10 cellular contexts compared by ENCODE assay signal in the genomic region with DNA sequence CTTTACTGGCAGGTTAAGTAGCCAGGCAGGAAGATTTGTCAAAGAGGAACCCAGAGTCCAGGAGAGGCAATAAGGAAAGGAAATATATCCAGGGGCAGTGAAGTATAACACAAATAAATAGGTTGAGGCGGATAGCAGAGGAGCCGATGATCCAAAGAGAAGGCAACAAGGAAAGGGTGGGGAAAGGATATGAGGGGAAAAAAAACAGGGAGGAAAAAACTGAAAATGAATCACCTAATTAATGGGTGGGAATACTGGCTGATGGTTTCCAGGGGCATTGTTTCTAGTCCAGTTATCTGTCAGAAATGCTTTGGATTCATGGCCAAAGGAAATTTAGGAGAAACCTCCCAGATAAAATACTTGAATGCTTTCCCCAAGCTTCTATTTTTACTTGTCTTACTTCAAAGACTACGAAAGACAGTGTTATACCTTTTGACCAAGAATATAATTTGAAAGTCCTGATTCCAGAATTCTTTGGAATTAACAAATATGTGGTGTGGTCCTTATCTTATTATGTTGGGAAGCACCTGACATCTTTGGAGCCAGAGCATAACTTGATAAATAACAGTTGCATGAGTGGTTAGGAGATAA.
A peak's percentile ranks its signal among the peaks of the same experiment; 100 is the strongest.
DNase-seq lines count a peak whose midpoint lies in the region; ATAC-seq and TF ChIP-seq lines count a peak whose summit lies in the region.
"Had no signal": no experiment of that assay in that cellular context is flagged by ENCODE, and none has a peak within 500 bp of the region (broad histone marks: within the 10 kb centered on the region; RNA-seq: fewer than 3 reads in every experiment).

No MANE protein-coding gene starts in this region.

- TF ChIP-seq CTCF in colonic mucosa (IDR thresholded peaks at IDR 0.05) (no peak), mucosa of descending colon (IDR thresholded peaks at IDR 0.05) (no peak), upper lobe of left lung (IDR thresholded peaks at IDR 0.05) (no peak), OCI-LY7 (conservative IDR thresholded peaks at IDR 0.05; ENCODE audit: low read length) (no peak)

- H2AFZ ChIP-seq in OCI-LY7 (ENCODE audit: low read length), result no peak overlapping the region

- POLR2A ChIA-PET in OCI-LY7 (lab: Charles Lee), result interaction anchor here (0.6 to 1.0 kb wide), 2 partner anchors 12 to 178 kb away, joined by 4 read pairs; no protein-coding TSS in a partner anchor

- intact Hi-C loops in colonic mucosa (cut with DNase I) (no loop called here), mucosa of descending colon (cut with DNase I, micrococcal nuclease) (no loop called here), OCI-LY7 (cut with micrococcal nuclease; ENCODE audit: unreplicated experiment) (no loop called here)

- CTCF ChIA-PET in OCI-LY7 (lab: Charles Lee; ENCODE audit: unreplicated experiment), result interaction anchor here (0.6 kb wide), 1 partner anchor 13 kb away, joined by 3 read pairs; no protein-coding TSS in a partner anchor

- no peak for TF ChIP-seq POLR2A in upper lobe of left lung (IDR thresholded peaks at IDR 0.05)

- H3K4me2 ChIP-seq in OCI-LY7 (ENCODE audit: low read length), result no peak overlapping the region

- H3K9ac ChIP-seq in colonic mucosa (ENCODE audit: low read depth in 2 of 2, low read length in 2 of 2), result no peak overlapping the region

- DNase-seq in NCI-H82 (lab: John Stamatoyannopoulos, UW) (peak; percentile 34), NCI-H82 treated with DMSO at 0.1 percent for 48 hours (lab: John Stamatoyannopoulos, UW; ENCODE audit: unreplicated experiment) (no peak), colonic mucosa (no peak), mucosa of descending colon (no peak), upper lobe of left lung (no peak), OCI-LY7 (ENCODE audit: low spot score) (no peak)
- DNase-seq in stimulated activated CD4-positive, alpha-beta T cell treated with anti-CD3 and anti-CD28 coated beads, Interleukin-12 subunit alpha, Interleukin-12 subunit beta, amount 100 ng/mL, for 4 hours, result no peak
- DNase-seq: activated B cell treated with CpG ODN at 0.5 μM for 24 hours, NCI-H1105 treated with DMSO at 0.1 percent for 48 hours had no signal

- no peaks in the 10 kb centered on the region for H4K20me1 ChIP-seq in OCI-LY7 (ENCODE audit: insufficient read depth, low read length)

- no peak for TF ChIP-seq EP300 in upper lobe of left lung (IDR thresholded peaks at IDR 0.05)

- ATAC-seq in mucosa of descending colon (peak; percentile 66), upper lobe of left lung (ENCODE audit: low FRiP score in 2 of 2) (peak in 1 of 2 donors; percentile 44), GM19463 (IDR thresholded peaks at IDR 0.05; ENCODE audit: unreplicated experiment) (no peak)

- H3K36me3 ChIP-seq in colonic mucosa (no peaks in the 10 kb centered on the region), mucosa of descending colon (ENCODE audit: low read depth) (no peaks in the 10 kb centered on the region), upper lobe of left lung (no peaks in the 10 kb centered on the region), OCI-LY7 (ENCODE audit: insufficient read depth, low read length) (no peaks in the 10 kb centered on the region)

- no peaks in the 10 kb centered on the region for H3K4me1 ChIP-seq in colonic mucosa
- peaks cover 4% of the 10 kb centered on the region for H3K4me1 ChIP-seq in mucosa of descending colon (ENCODE audit: low read depth)
- peaks cover 6 to 50% (median 36%) of the 10 kb centered on the region in 4 donors for H3K4me1 ChIP-seq in upper lobe of left lung
- H3K4me1 ChIP-seq in OCI-LY7 (ENCODE audit: insufficient read depth, low read length, poor library complexity, severe bottlenecking), result peaks cover 6% of the 10 kb centered on the region

- H3K27me3 ChIP-seq in colonic mucosa, result no peaks in the 10 kb centered on the region
- no peaks in the 10 kb centered on the region for H3K27me3 ChIP-seq in upper lobe of left lung

- H3K9me3 ChIP-seq in colonic mucosa, result no peaks in the 10 kb centered on the region
- H3K9me3 ChIP-seq in mucosa of descending colon, result no peaks in the 10 kb centered on the region
- no peaks in the 10 kb centered on the region for H3K9me3 ChIP-seq in upper lobe of left lung
- H3K9me3 ChIP-seq in OCI-LY7 (ENCODE audit: low read length), result no peaks in the 10 kb centered on the region

- WGBS in upper lobe of left lung, 2 donors, result 58 to 63% methylated on average over 3 of the region's 3 CpGs

- H3K4me3 ChIP-seq in colonic mucosa (no peak overlapping the region), mucosa of descending colon (no peak overlapping the region), upper lobe of left lung (no peak overlapping the region), OCI-LY7 (ENCODE audit: low read depth, low read length, poor library complexity, severe bottlenecking) (no peak overlapping the region)

- no TSS peak for BruUV-seq in OCI-LY7 (replicated peaks; lab: Mats Ljungman, UMichigan)

- peak overlapping the region; percentile 56 for H3K27ac ChIP-seq in colonic mucosa
- H3K27ac ChIP-seq in upper lobe of left lung, result peak overlapping the region in 3 of 4 donors; percentile 38 to 68 (median 46)
- no peak overlapping the region for H3K27ac ChIP-seq in OCI-LY7 (ENCODE audit: low read depth, low read length, poor library complexity, severe bottlenecking)

- no peaks in the 10 kb centered on the region for H3K79me2 ChIP-seq in OCI-LY7 (ENCODE audit: insufficient read depth, low read depth, low read length)

- no peaks in the 10 kb centered on the region for H3K9me2 ChIP-seq in OCI-LY7 (ENCODE audit: insufficient read depth, low read length)
